In the genomic region with DNA sequence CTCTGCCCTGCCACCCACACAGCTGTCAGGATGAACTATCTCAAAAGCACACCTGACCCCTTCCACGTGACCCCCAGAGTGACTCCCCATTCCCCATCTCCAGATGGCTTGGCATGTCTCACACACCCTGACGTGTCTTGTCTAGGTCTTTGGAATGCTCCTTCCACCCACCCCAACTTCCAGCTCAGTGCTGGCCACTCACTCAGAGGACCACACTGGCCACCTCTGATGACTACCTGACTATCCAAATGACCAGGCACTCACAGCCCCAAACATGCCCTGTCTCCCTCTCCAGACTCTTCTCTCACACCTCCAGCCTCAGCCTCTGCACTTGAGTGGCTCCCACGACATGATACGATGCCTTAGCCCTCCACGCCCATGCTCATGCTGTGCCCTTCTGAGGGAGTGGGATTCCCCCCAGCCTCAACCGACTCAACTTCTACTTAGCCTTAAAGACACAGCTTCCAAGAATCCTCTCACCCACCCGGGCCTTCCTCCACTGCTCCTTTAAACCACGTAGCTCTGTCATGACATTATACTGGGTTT, we compare ENCODE assay signal across 25 cellular contexts.
"Had no signal": no experiment of that assay in that cellular context is flagged by ENCODE, and none has a peak within 500 bp of the region (broad histone marks: within the 10 kb centered on the region; RNA-seq: fewer than 3 reads in every experiment).

No MANE protein-coding gene starts in this region.

- DNase-seq: activated CD4-positive, CD25-positive, alpha-beta regulatory T cell treated with anti-CD3 and anti-CD28 coated beads, Interleukin-2, amount 50 U/mL, for 72 hours; activated effector memory CD4-positive, alpha-beta T cell treated with Interleukin-2 at 50 U/mL for 16 hours; activated naive CD8-positive, alpha-beta T cell treated with anti-CD3 and anti-CD28 coated beads, Interleukin-2, amount 10 ng/mL, durations not matched to agents 7 days and 5 days; foreskin melanocyte; kidney glomerular epithelial cell; lower lobe of right lung; mesenchymal stem cell; natural killer cell; sigmoid colon; stimulated activated CD4-positive, alpha-beta T cell treated with anti-CD3 and anti-CD28 coated beads, Interleukin-4, amount 100 ng/mL, for 24 hours; SW 1271; T1000; uterus had no signal

- H3K27me3 ChIP-seq: ascending aorta, cardiac muscle cell, sigmoid colon, uterus had no signal

- H3K27ac ChIP-seq: ascending aorta, cardiac muscle cell, esophagus muscularis mucosa, left lung, lower lobe of right lung, sigmoid colon, thoracic aorta, uterus had no signal

- ATAC-seq: activated CD8-positive, alpha-beta T cell treated with anti-CD3 and anti-CD28 coated beads, Interleukin-2, amount 10 ng/mL, durations not matched to agents 7 days and 5 days; natural killer cell; stimulated activated effector memory CD8-positive, alpha-beta T cell treated with anti-CD3 and anti-CD28 coated beads, Interleukin-12 subunit alpha, Interleukin-12 subunit beta, amount 100 ng/mL, for 72 hours had no signal

- H3K9me3 Mint-ChIP-seq: activated CD4-positive, alpha-beta T cell treated with anti-CD3 and anti-CD28 coated beads, Interleukin-2, amount 10 ng/mL, durations not matched to agents 7 days and 5 days; activated naive CD8-positive, alpha-beta T cell treated with anti-CD3 and anti-CD28 coated beads, Interleukin-2, amount 10 ng/mL, durations not matched to agents 7 days and 5 days; endodermal cell; stimulated activated effector memory CD8-positive, alpha-beta T cell treated with anti-CD3 and anti-CD28 coated beads, Interleukin-12 subunit alpha, Interleukin-12 subunit beta, amount 100 ng/mL, for 72 hours; stimulated activated naive CD8-positive, alpha-beta T cell treated with anti-CD3 and anti-CD28 coated beads, Interleukin-15, Interleukin-2, amounts not matched to agents 100 ng/mL and 50 ng/mL, for 24 hours; T-helper 1 cell treated with Interleukin-12 subunit alpha and Interleukin-12 subunit beta and Interleukin-4 antibody, amounts not matched to agents 30 μg/mL and 1 μg/mL, for 36 hours had no signal

- H3K27me3 Mint-ChIP-seq: activated CD4-positive, alpha-beta T cell treated with anti-CD3 and anti-CD28 coated beads, Interleukin-2, amount 10 ng/mL, durations not matched to agents 7 days and 5 days had no signal

- H3K36me3 Mint-ChIP-seq: activated naive CD8-positive, alpha-beta T cell treated with anti-CD3 and anti-CD28 coated beads, Interleukin-2, amount 10 ng/mL, durations not matched to agents 7 days and 5 days; brain; natural killer cell; stimulated activated effector memory CD8-positive, alpha-beta T cell treated with anti-CD3 and anti-CD28 coated beads, Interleukin-12 subunit alpha, Interleukin-12 subunit beta, amount 100 ng/mL, for 72 hours had no signal

- H3K4me1 Mint-ChIP-seq: activated CD4-positive, alpha-beta T cell treated with anti-CD3 and anti-CD28 coated beads, Interleukin-2, amount 10 ng/mL, durations not matched to agents 7 days and 5 days; activated naive CD8-positive, alpha-beta T cell treated with anti-CD3 and anti-CD28 coated beads, Interleukin-2, amount 10 ng/mL, durations not matched to agents 7 days and 5 days; natural killer cell; stimulated activated effector memory CD8-positive, alpha-beta T cell treated with anti-CD3 and anti-CD28 coated beads, Interleukin-12 subunit alpha, Interleukin-12 subunit beta, amount 100 ng/mL, for 72 hours had no signal

- H3K27ac Mint-ChIP-seq: activated CD4-positive, alpha-beta T cell treated with anti-CD3 and anti-CD28 coated beads, Interleukin-2, amount 10 ng/mL, durations not matched to agents 7 days and 5 days; activated CD8-positive, alpha-beta T cell treated with anti-CD3 and anti-CD28 coated beads, Interleukin-2, amount 10 ng/mL, durations not matched to agents 7 days and 5 days; activated naive CD8-positive, alpha-beta T cell treated with anti-CD3 and anti-CD28 coated beads, Interleukin-2, amount 10 ng/mL, durations not matched to agents 7 days and 5 days; endodermal cell; natural killer cell; stimulated activated effector memory CD8-positive, alpha-beta T cell treated with anti-CD3 and anti-CD28 coated beads, Interleukin-12 subunit alpha, Interleukin-12 subunit beta, amount 100 ng/mL, for 72 hours; stimulated activated naive CD8-positive, alpha-beta T cell treated with anti-CD3 and anti-CD28 coated beads, Interleukin-15, Interleukin-2, amounts not matched to agents 100 ng/mL and 50 ng/mL, for 24 hours; T-helper 1 cell treated with Interleukin-12 subunit alpha and Interleukin-12 subunit beta and Interleukin-4 antibody, amounts not matched to agents 30 μg/mL and 1 μg/mL, for 36 hours had no signal

- H3K4me3 Mint-ChIP-seq: activated CD4-positive, alpha-beta T cell treated with anti-CD3 and anti-CD28 coated beads, Interleukin-2, amount 10 ng/mL, durations not matched to agents 7 days and 5 days; activated CD8-positive, alpha-beta T cell treated with anti-CD3 and anti-CD28 coated beads, Interleukin-2, amount 10 ng/mL, durations not matched to agents 7 days and 5 days; activated naive CD8-positive, alpha-beta T cell treated with anti-CD3 and anti-CD28 coated beads, Interleukin-2, amount 10 ng/mL, durations not matched to agents 7 days and 5 days; brain; endodermal cell; natural killer cell; stimulated activated effector memory CD8-positive, alpha-beta T cell treated with anti-CD3 and anti-CD28 coated beads, Interleukin-12 subunit alpha, Interleukin-12 subunit beta, amount 100 ng/mL, for 72 hours; stimulated activated naive CD8-positive, alpha-beta T cell treated with anti-CD3 and anti-CD28 coated beads, Interleukin-15, Interleukin-2, amounts not matched to agents 100 ng/mL and 50 ng/mL, for 24 hours; T-helper 1 cell treated with Interleukin-12 subunit alpha and Interleukin-12 subunit beta and Interleukin-4 antibody, amounts not matched to agents 30 μg/mL and 1 μg/mL, for 36 hours had no signal

- H3K4me1 ChIP-seq: ascending aorta, esophagus muscularis mucosa, left lung, lower lobe of right lung, uterus had no signal
